9 cellular contexts compared by ENCODE assay signal in genomic region chr19:10107254-10107653, GRCh38. TPM values are rescaled to one million over a fixed set of nuclear protein-coding genes. Genes with fewer than 3 reads are reported as not detected.
A peak's percentile ranks its signal among the peaks of the same experiment; 100 is the strongest.
DNase-seq lines count a peak whose midpoint lies in the region; ATAC-seq and TF ChIP-seq lines count a peak whose summit lies in the region.
"Had no signal": no experiment of that assay in that cellular context is flagged by ENCODE, and none has a peak within 500 bp of the region (broad histone marks: within the 10 kb centered on the region; RNA-seq: fewer than 3 reads in every experiment).

No MANE protein-coding gene starts in this region.

- no peaks in the 10 kb centered on the region for H3K27me3 ChIP-seq in GM23338 (ENCODE audit: insufficient read depth)
- H3K27me3 ChIP-seq in foreskin keratinocyte: no peaks in the 10 kb centered on the region
- no peaks in the 10 kb centered on the region for H3K27me3 ChIP-seq in skeletal muscle tissue (ENCODE audit: control insufficient read depth in 3 of 3, insufficient read depth in 3 of 3, low read length in 3 of 3)

- H3K36me3 ChIP-seq in GM23338 (ENCODE audit: insufficient read depth) (peaks cover 28% of the 10 kb centered on the region), skeletal muscle tissue (ENCODE audit: control insufficient read depth in 3 of 3, insufficient read depth in 3 of 3, low read length in 3 of 3) (peaks cover 34 to 38% (median 38%) of the 10 kb centered on the region in 3 donors)

- H3K9me2 ChIP-seq in GM23338 (ENCODE audit: insufficient read depth): no peaks in the 10 kb centered on the region

- peaks cover 24% of the 10 kb centered on the region for H3K79me2 ChIP-seq in GM23338 (replicated peaks; ENCODE audit: insufficient read depth)

- H4K20me1 ChIP-seq in GM23338 (replicated peaks; ENCODE audit: insufficient read depth): 0 out of 2 replicates have a peak, but pooled peaks cover 7% of the 10 kb centered on the region

- H3K4me3 ChIP-seq in GM23338 (peak overlapping the region; percentile 98), skeletal muscle tissue (ENCODE audit: low read length in 3 of 3) (peak overlapping the region; percentile 87 to 97 (median 94))

- peaks cover 24% of the 10 kb centered on the region for H3K27me3 Mint-ChIP-seq in GM23338 (ENCODE audit: insufficient read depth, low read depth, poor library complexity)

- peaks cover 11% of the 10 kb centered on the region for H3K4me1 Mint-ChIP-seq in GM23338

- H3K4me2 ChIP-seq in GM23338: peak overlapping the region; percentile 97

- DNase-seq in GM23338 (ENCODE audit: low spot score) (no peak), foreskin keratinocyte (no peak), NCI-H1694 (lab: John Stamatoyannopoulos, UW) (no peak), Ammon's horn (ENCODE audit: low spot score) (no peak)
- DNase-seq: OCI-M1 had no signal

- no peaks in the 10 kb centered on the region for H3K9me3 ChIP-seq in skeletal muscle tissue (ENCODE audit: control insufficient read depth in 3 of 3, low read length in 3 of 3)

- H3K36me3 Mint-ChIP-seq in GM23338 (ENCODE audit: low read depth): peaks cover 51% of the 10 kb centered on the region

- peak overlapping the region; percentile 69 to 87 (median 77) for H3K9ac ChIP-seq in skeletal muscle tissue (ENCODE audit: low read depth in 1 of 3, low read length in 3 of 3)

- ATAC-seq in GM23338: no peak
- ATAC-seq in foreskin keratinocyte: no peak
- ATAC-seq in HG03039 (IDR thresholded peaks at IDR 0.05; ENCODE audit: unreplicated experiment): no peak

- no peaks in the 10 kb centered on the region for H3K9me3 Mint-ChIP-seq in GM23338

- peaks cover 40% of the 10 kb centered on the region for H3F3A ChIP-seq in GM23338 (replicated peaks; ENCODE audit: low read depth)

- H3K4me1 ChIP-seq in GM23338 (ENCODE audit: insufficient read depth): peaks cover 7% of the 10 kb centered on the region; the same call in 1 of the 2 replicates
- no peaks in the 10 kb centered on the region for H3K4me1 ChIP-seq in foreskin keratinocyte
- H3K4me1 ChIP-seq in skeletal muscle tissue (ENCODE audit: control insufficient read depth in 3 of 3, insufficient read depth in 3 of 3, low read length in 3 of 3): peaks cover 11 to 24% (median 17%) of the 10 kb centered on the region in 3 donors

- peak overlapping the region; percentile 50 for H3K27ac Mint-ChIP-seq in GM23338

- H2AFZ ChIP-seq in GM23338: no peak overlapping the region

- TF ChIP-seq CTCF in GM23338 (conservative IDR thresholded peaks at IDR 0.05; ENCODE audit: low read depth in 2 of 2) (no peak), VCaP (conservative IDR thresholded peaks at IDR 0.05) (no peak), foreskin keratinocyte (conservative IDR thresholded peaks at IDR 0.05) (no peak)

- H3K4me3 Mint-ChIP-seq in GM23338: peak overlapping the region; percentile 96

- H3K27ac ChIP-seq in GM23338 (ENCODE audit: low read depth) (peak overlapping the region; percentile 50; the same call in 1 of the 2 replicates), VCaP (peak overlapping the region; percentile 75), foreskin keratinocyte (peak overlapping the region; percentile 2), skeletal muscle tissue (ENCODE audit: low read depth, low read length) (no peak overlapping the region)

TF ChIP-seq in GM23338, 12 proteins besides CTCF, POLR2A, EP300 and RAD21 (continues in another document):
- TF ChIP-seq CREB1 (CRISPR knock-in tag; IDR thresholded peaks at IDR 0.05; ENCODE audit: low read depth): no peak
- no peak for TF ChIP-seq NANOG (IDR thresholded peaks at IDR 0.05; ENCODE audit: borderline replicate concordance)
- no peak for TF ChIP-seq EZH2phosphoT487 (IDR thresholded peaks at IDR 0.05; ENCODE audit: unreplicated experiment)
- TF ChIP-seq ZNF462 (CRISPR knock-in tag; IDR thresholded peaks at IDR 0.05): no peak
- TF ChIP-seq ZNF114 (CRISPR knock-in tag; IDR thresholded peaks at IDR 0.05): no peak

RNA-seq across cellular contexts. Expression of gene PPAN, which starts 1.1 kb away (rescaled TPM):
- total RNA-seq in GM23338 (2014; rRNA removed; shearing (Covaris generic)): 56.5 and 71.8 TPM in 2 replicates
- polyA plus RNA-seq in GM23338 (2016; fragmentation: Nextera tagmentation; extraction: Ambion mirVana): 76.9 and 81.9 TPM in 2 replicates
- 56.6 and 70.7 TPM in 2 replicates for total RNA-seq in foreskin keratinocyte
- polyA plus RNA-seq in foreskin keratinocyte: 66.8 and 71.6 TPM in 2 replicates
- total RNA-seq in skeletal muscle tissue: 14.6 TPM

RNA-seq across cellular contexts. Expression of gene P2RY11, which starts 4.2 kb away (rescaled TPM):
- total RNA-seq in GM23338 (2014; rRNA removed; shearing (Covaris generic)): 1.2 and 4.0 TPM in 2 replicates
- 3.4 and 4.3 TPM in 2 replicates for polyA plus RNA-seq in GM23338 (2016; fragmentation: Nextera tagmentation; extraction: Ambion mirVana)
- total RNA-seq in foreskin keratinocyte: 5.3 and 6.3 TPM in 2 replicates
- polyA plus RNA-seq in foreskin keratinocyte: 6.2 and 7.3 TPM in 2 replicates
- total RNA-seq in skeletal muscle tissue: 1.6 TPM

RNA-seq across cellular contexts. Expression of gene ANGPTL6, which starts 4.8 kb away (rescaled TPM):
- total RNA-seq in GM23338 (2014; rRNA removed; shearing (Covaris generic)): not detected in 2 replicates
- 0.17 TPM in 1 of 2 replicates, not detected in the other for polyA plus RNA-seq in GM23338 (2016; fragmentation: Nextera tagmentation; extraction: Ambion mirVana)
- 0.07 and 0.11 TPM in 2 replicates for total RNA-seq in foreskin keratinocyte
- polyA plus RNA-seq in foreskin keratinocyte: 0.08 and 0.10 TPM in 2 replicates
- total RNA-seq in skeletal muscle tissue: 6.3 TPM
- total RNA-seq: esophagus mucosa had no signal

RNA-seq across cellular contexts. Expression of gene EIF3G, which starts 12.4 kb away (rescaled TPM):
- total RNA-seq in GM23338 (2014; rRNA removed; shearing (Covaris generic)): 299 and 328 TPM in 2 replicates
- polyA plus RNA-seq in GM23338 (2016; fragmentation: Nextera tagmentation; extraction: Ambion mirVana) (238 and 244 TPM in 2 replicates), foreskin keratinocyte (319 and 336 TPM in 2 replicates)
- total RNA-seq in foreskin keratinocyte (255 and 258 TPM in 2 replicates), skeletal muscle tissue (421 TPM)

RNA-seq across cellular contexts. Expression of gene SHFL, which starts 21.1 kb away (rescaled TPM):
- 21.9 and 31.7 TPM in 2 replicates for total RNA-seq in GM23338 (2014; rRNA removed; shearing (Covaris generic))
- polyA plus RNA-seq in GM23338 (2016; fragmentation: Nextera tagmentation; extraction: Ambion mirVana) (32.1 and 33.6 TPM in 2 replicates), foreskin keratinocyte (44.4 and 53.7 TPM in 2 replicates)
- total RNA-seq in foreskin keratinocyte (36.7 and 43.7 TPM in 2 replicates), skeletal muscle tissue (5.2 TPM)
